Comparison of ENCODE assay signal across 8 cellular contexts in genomic region chr12:49673446-49674317, GRCh38. TPM values are rescaled to one million over a fixed set of nuclear protein-coding genes. Genes with fewer than 3 reads are reported as not detected.
DNase-seq lines count a peak whose midpoint lies in the region; ATAC-seq and TF ChIP-seq lines count a peak whose summit lies in the region.

No MANE protein-coding gene starts in this region.

- CTCF ChIA-PET in AG04449 (lab: Yijun Ruan, JAX) = interaction anchor here (0.8 to 6.1 kb wide), 12 partner anchors 10 to 68 kb away, joined by 3 to 60 read pairs (median 6); partner anchors contain the start of genes FMNL3 and TMBIM6

- no peak for TF ChIP-seq POLR2A in lower leg skin (IDR thresholded peaks at IDR 0.05)

- DNase-seq in AG04449 (ENCODE audit: low read depth, low spot score) (no peak), H7 (peak; percentile 86), lower leg skin (ENCODE audit: low spot score in 2 of 2) (peak; percentile 80 to 97), SW 1271 (lab: John Stamatoyannopoulos, UW) (no peak)
- DNase-seq in effector CD4-positive, alpha-beta T cell = peak; percentile 16

- H3K27me3 ChIP-seq in H7 (ENCODE audit: control insufficient read depth, insufficient read depth, low read length) = no peaks in the 10 kb centered on the region

- no peaks in the 10 kb centered on the region for H3K27me3 Mint-ChIP-seq in stimulated activated naive CD8-positive, alpha-beta T cell treated with anti-CD3 and anti-CD28 coated beads, Interleukin-15, Interleukin-2, amounts not matched to agents 100 ng/mL and 50 ng/mL, for 24 hours

- H3K4me3 ChIP-seq in AG04449 (ENCODE audit: low read depth, low read length) = peak overlapping the region; percentile 16; the same call in 1 of the 2 replicates
- no peak overlapping the region for H3K4me3 ChIP-seq in H7 (ENCODE audit: insufficient read depth, low read depth, low read length)
- H3K4me3 ChIP-seq in lower leg skin (ENCODE audit: low read depth, poor library complexity, severe bottlenecking) = no peak overlapping the region

- peaks cover 1% of the 10 kb centered on the region; the same call in 1 of the 2 replicates for H3K36me3 ChIP-seq in H7 (replicated peaks; ENCODE audit: control insufficient read depth, insufficient read depth, low read length)

- intact Hi-C loops in lower leg skin (cut with DNase I; ENCODE audit: low total_unique reads) = no loop called here

- H3K27ac Mint-ChIP-seq in stimulated activated naive CD8-positive, alpha-beta T cell treated with anti-CD3 and anti-CD28 coated beads, Interleukin-15, Interleukin-2, amounts not matched to agents 100 ng/mL and 50 ng/mL, for 24 hours = peak overlapping the region; percentile 90

- POLR2A ChIA-PET in AG04449 (lab: Yijun Ruan, JAX) = interaction anchor here (1.1 to 3.0 kb wide), 7 partner anchors 9 to 68 kb away, joined by 3 to 12 read pairs (median 6); partner anchors contain the start of genes FMNL3 and TMBIM6

- H3K36me3 Mint-ChIP-seq in stimulated activated naive CD8-positive, alpha-beta T cell treated with anti-CD3 and anti-CD28 coated beads, Interleukin-15, Interleukin-2, amounts not matched to agents 100 ng/mL and 50 ng/mL, for 24 hours (ENCODE audit: low read depth) = no peaks in the 10 kb centered on the region

- H3K9me3 Mint-ChIP-seq in stimulated activated naive CD8-positive, alpha-beta T cell treated with anti-CD3 and anti-CD28 coated beads, Interleukin-15, Interleukin-2, amounts not matched to agents 100 ng/mL and 50 ng/mL, for 24 hours = no peaks in the 10 kb centered on the region

- ATAC-seq in SK-N-SH treated with all-trans-retinoic acid at 6 μM for 48 hours = peak; percentile 99
- ATAC-seq in GM21737 (IDR thresholded peaks at IDR 0.05; ENCODE audit: unreplicated experiment) = no peak

- WGBS in lower leg skin, 2 donors = 24 to 25% methylated on average over 11 to 13 of the region's 13 CpGs

- peak overlapping the region; percentile 58 for H3K4me3 Mint-ChIP-seq in stimulated activated naive CD8-positive, alpha-beta T cell treated with anti-CD3 and anti-CD28 coated beads, Interleukin-15, Interleukin-2, amounts not matched to agents 100 ng/mL and 50 ng/mL, for 24 hours

- peaks cover 85% of the 10 kb centered on the region for H3K4me1 Mint-ChIP-seq in stimulated activated naive CD8-positive, alpha-beta T cell treated with anti-CD3 and anti-CD28 coated beads, Interleukin-15, Interleukin-2, amounts not matched to agents 100 ng/mL and 50 ng/mL, for 24 hours (ENCODE audit: low read depth)

- TF ChIP-seq CTCF in AG04449 (IDR thresholded peaks at IDR 0.05; ENCODE audit: insufficient read depth, low read length, missing control alignments) (peak; percentile 36), lower leg skin (IDR thresholded peaks at IDR 0.05) (peak in 1 of 3 donors; percentile 55)

TF ChIP-seq in SK-N-SH treated with all-trans-retinoic acid at 6 μM for 48 hours, 23 proteins besides CTCF, POLR2A, EP300 and RAD21:
- TF ChIP-seq ZFP30 (CRISPR knock-in tag; IDR thresholded peaks at IDR 0.05) (0 out of 2 replicates have a peak, but pooled peaks have one; percentile 29), SNAI2 (CRISPR knock-in tag; IDR thresholded peaks at IDR 0.05) (no peak), CSDC2 (CRISPR knock-in tag; IDR thresholded peaks at IDR 0.05) (peak; percentile 29; the same call in 1 of the 2 replicates), TCF4 (CRISPR knock-in tag; IDR thresholded peaks at IDR 0.05; ENCODE audit: borderline replicate concordance) (peak; percentile 64; the same call in 1 of the 2 replicates), ZNF70 (CRISPR knock-in tag; IDR thresholded peaks at IDR 0.05) (no peak), RARB (CRISPR knock-in tag; IDR thresholded peaks at IDR 0.05) (no peak), ARNTL (CRISPR knock-in tag; IDR thresholded peaks at IDR 0.05; ENCODE audit: borderline replicate concordance, low read depth) (no peak), ZC3H10 (CRISPR knock-in tag; IDR thresholded peaks at IDR 0.05) (no peak), ZFP3 (CRISPR knock-in tag; IDR thresholded peaks at IDR 0.05) (peak; percentile 10; the same call in 1 of the 2 replicates), ZNF8 (CRISPR knock-in tag; IDR thresholded peaks at IDR 0.05) (no peak), ISL1 (CRISPR knock-in tag; IDR thresholded peaks at IDR 0.05) (no peak)
- TF ChIP-seq, protein P1, sequence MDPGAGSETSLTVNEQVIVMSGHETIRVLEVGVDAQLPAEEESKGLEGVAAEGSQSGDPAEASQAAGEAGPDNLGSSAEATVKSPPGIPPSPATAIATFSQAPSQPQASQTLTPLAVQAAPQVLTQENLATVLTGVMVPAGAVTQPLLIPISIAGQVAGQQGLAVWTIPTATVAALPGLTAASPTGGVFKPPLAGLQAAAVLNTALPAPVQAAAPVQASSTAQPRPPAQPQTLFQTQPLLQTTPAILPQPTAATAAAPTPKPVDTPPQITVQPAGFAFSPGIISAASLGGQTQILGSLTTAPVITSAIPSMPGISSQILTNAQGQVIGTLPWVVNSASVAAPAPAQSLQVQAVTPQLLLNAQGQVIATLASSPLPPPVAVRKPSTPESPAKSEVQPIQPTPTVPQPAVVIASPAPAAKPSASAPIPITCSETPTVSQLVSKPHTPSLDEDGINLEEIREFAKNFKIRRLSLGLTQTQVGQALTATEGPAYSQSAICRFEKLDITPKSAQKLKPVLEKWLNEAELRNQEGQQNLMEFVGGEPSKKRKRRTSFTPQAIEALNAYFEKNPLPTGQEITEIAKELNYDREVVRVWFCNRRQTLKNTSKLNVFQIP (CRISPR knock-in tag; IDR thresholded peaks at IDR 0.05; ENCODE audit: borderline replicate concordance, low read depth) = no peak
- TF ChIP-seq, protein P2, sequence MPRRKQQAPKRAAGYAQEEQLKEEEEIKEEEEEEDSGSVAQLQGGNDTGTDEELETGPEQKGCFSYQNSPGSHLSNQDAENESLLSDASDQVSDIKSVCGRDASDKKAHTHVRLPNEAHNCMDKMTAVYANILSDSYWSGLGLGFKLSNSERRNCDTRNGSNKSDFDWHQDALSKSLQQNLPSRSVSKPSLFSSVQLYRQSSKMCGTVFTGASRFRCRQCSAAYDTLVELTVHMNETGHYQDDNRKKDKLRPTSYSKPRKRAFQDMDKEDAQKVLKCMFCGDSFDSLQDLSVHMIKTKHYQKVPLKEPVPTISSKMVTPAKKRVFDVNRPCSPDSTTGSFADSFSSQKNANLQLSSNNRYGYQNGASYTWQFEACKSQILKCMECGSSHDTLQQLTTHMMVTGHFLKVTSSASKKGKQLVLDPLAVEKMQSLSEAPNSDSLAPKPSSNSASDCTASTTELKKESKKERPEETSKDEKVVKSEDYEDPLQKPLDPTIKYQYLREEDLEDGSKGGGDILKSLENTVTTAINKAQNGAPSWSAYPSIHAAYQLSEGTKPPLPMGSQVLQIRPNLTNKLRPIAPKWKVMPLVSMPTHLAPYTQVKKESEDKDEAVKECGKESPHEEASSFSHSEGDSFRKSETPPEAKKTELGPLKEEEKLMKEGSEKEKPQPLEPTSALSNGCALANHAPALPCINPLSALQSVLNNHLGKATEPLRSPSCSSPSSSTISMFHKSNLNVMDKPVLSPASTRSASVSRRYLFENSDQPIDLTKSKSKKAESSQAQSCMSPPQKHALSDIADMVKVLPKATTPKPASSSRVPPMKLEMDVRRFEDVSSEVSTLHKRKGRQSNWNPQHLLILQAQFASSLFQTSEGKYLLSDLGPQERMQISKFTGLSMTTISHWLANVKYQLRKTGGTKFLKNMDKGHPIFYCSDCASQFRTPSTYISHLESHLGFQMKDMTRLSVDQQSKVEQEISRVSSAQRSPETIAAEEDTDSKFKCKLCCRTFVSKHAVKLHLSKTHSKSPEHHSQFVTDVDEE (CRISPR knock-in tag; IDR thresholded peaks at IDR 0.05) = peak; percentile 9; the same call in 1 of the 2 replicates

RNA-seq across cellular contexts. Expression of gene FMNL3, which starts 33.5 kb away (rescaled TPM):
- 16.0 and 19.4 TPM in 2 replicates for total RNA-seq in H7 (2014; rRNA removed; shearing (Covaris generic))
- total RNA-seq in lower leg skin = 10 to 100 TPM in 1 of 4 donors, 1 to 10 TPM in 3; 4.3 to 12.5 (median 6.9) TPM

RNA-seq across cellular contexts. Expression of gene PRPF40B, which starts 50.3 kb away (rescaled TPM):
- total RNA-seq in H7 (2014; rRNA removed; shearing (Covaris generic)) = 22.9 and 28.9 TPM in 2 replicates
- 10 to 100 TPM; 15.6 to 22.2 (median 17.5) TPM for total RNA-seq in lower leg skin

Comparison
In these comparisons a context has a peak if more than half of its experiments do, and no peak if none do; other contexts are left out.
1. DNase-seq: peak in H7 (single experiment), effector CD4-positive, alpha-beta T cell (single experiment) and lower leg skin (2 of 2); none in AG04449 (single experiment) and SW 1271 (0 of 2).